In genomic region chr1:47948126-47948525, GRCh38 we compare ENCODE assay signal across 16 cellular contexts. TPM values are rescaled to one million over a fixed set of nuclear protein-coding genes. Genes with fewer than 3 reads are reported as not detected.
DNase-seq lines count a peak whose midpoint lies in the region; FAIRE-seq and TF ChIP-seq lines count a peak whose summit lies in the region.
"Had no signal": no experiment of that assay in that cellular context is flagged by ENCODE, and none has a peak within 500 bp of the region (broad histone marks: within the 10 kb centered on the region; RNA-seq: fewer than 3 reads in every experiment).

No MANE protein-coding gene starts in this region.

- no TSS peak for BruUV-seq in A673 (replicated peaks; lab: Mats Ljungman, UMichigan)

- H3K27ac Mint-ChIP-seq in activated CD4-positive, alpha-beta memory T cell treated with anti-CD3 and anti-CD28 coated beads, Interleukin-2, amount 10 ng/mL, durations not matched to agents 7 days and 5 days, result no peak overlapping the region
- H3K27ac Mint-ChIP-seq: effector memory CD8-positive, alpha-beta T cell; T-helper 1 cell treated with Interleukin-12 subunit alpha and Interleukin-12 subunit beta and Interleukin-4 antibody, amounts not matched to agents 30 μg/mL and 1 μg/mL, for 36 hours had no signal

- TF ChIP-seq EP300 in tibial nerve (IDR thresholded peaks at IDR 0.05), result no peak

- peaks cover 11% of the 10 kb centered on the region for H3K27me3 Mint-ChIP-seq in activated CD4-positive, alpha-beta memory T cell treated with anti-CD3 and anti-CD28 coated beads, Interleukin-2, amount 10 ng/mL, durations not matched to agents 7 days and 5 days

- H3K36me3 Mint-ChIP-seq in activated CD4-positive, alpha-beta memory T cell treated with anti-CD3 and anti-CD28 coated beads, Interleukin-2, amount 10 ng/mL, durations not matched to agents 7 days and 5 days (ENCODE audit: low read depth), result no peaks in the 10 kb centered on the region

- no peaks in the 10 kb centered on the region for H3K4me1 Mint-ChIP-seq in activated CD4-positive, alpha-beta memory T cell treated with anti-CD3 and anti-CD28 coated beads, Interleukin-2, amount 10 ng/mL, durations not matched to agents 7 days and 5 days

- no peaks in the 10 kb centered on the region for H3K9me3 Mint-ChIP-seq in activated CD4-positive, alpha-beta memory T cell treated with anti-CD3 and anti-CD28 coated beads, Interleukin-2, amount 10 ng/mL, durations not matched to agents 7 days and 5 days
- H3K9me3 Mint-ChIP-seq: effector memory CD8-positive, alpha-beta T cell; T-helper 1 cell treated with Interleukin-12 subunit alpha and Interleukin-12 subunit beta and Interleukin-4 antibody, amounts not matched to agents 30 μg/mL and 1 μg/mL, for 36 hours had no signal

- CTCF ChIA-PET in A673 (lab: Charles Lee), result interaction anchor here (0.6 kb wide), 1 partner anchor 727 kb away, joined by 3 read pairs; no protein-coding TSS in a partner anchor
- CTCF ChIA-PET in activated CD4-positive, alpha-beta memory T cell treated with anti-CD3 and anti-CD28 coated beads, Interleukin-2, amount 10 ng/mL, durations not matched to agents 7 days and 5 days (lab: Charles Lee), result no interaction called here

- H3K27me3 ChIP-seq in A673 (replicated peaks; ENCODE audit: insufficient read depth, low read depth, low read length, poor library complexity) (peaks cover 25% of the 10 kb centered on the region), bronchial epithelial cell (ENCODE audit: control insufficient read depth, insufficient read depth, low read length) (peaks cover 2% of the 10 kb centered on the region), tibial nerve (no peaks in the 10 kb centered on the region)

- H3K4me3 ChIP-seq in A673 (ENCODE audit: low read depth, low read length, poor library complexity, severe bottlenecking) (no peak overlapping the region), LNCaP clone FGC (ENCODE audit: low read depth, low read length) (no peak overlapping the region), bronchial epithelial cell (ENCODE audit: low read depth, low read length) (no peak overlapping the region), tibial nerve (no peak overlapping the region)

- no peak overlapping the region for H3K4me3 Mint-ChIP-seq in activated CD4-positive, alpha-beta memory T cell treated with anti-CD3 and anti-CD28 coated beads, Interleukin-2, amount 10 ng/mL, durations not matched to agents 7 days and 5 days
- H3K4me3 Mint-ChIP-seq: effector memory CD8-positive, alpha-beta T cell; T-helper 1 cell treated with Interleukin-12 subunit alpha and Interleukin-12 subunit beta and Interleukin-4 antibody, amounts not matched to agents 30 μg/mL and 1 μg/mL, for 36 hours had no signal

- DNase-seq in A673 (ENCODE audit: low spot score) (peak; percentile 12), LNCaP clone FGC (ENCODE audit: low read depth) (no peak), bronchial epithelial cell (ENCODE audit: low read depth) (peak; percentile 31), left kidney (ENCODE audit: low read depth, low spot score) (peak; percentile 72), tibial nerve (ENCODE audit: low spot score in 2 of 2) (no peak), middle frontal gyrus (ENCODE audit: extremely low spot score, low spot score) (no peak)
- no peak for DNase-seq in activated CD4-positive, alpha-beta T cell treated with anti-CD3 and anti-CD28 coated beads, Interleukin-2, amount 50 U/mL, for 4 hours
- DNase-seq in activated CD4-positive, alpha-beta memory T cell treated with anti-CD3 and anti-CD28 coated beads, Interleukin-2, amount 10 ng/mL, durations not matched to agents 7 days and 5 days, result no peak
- DNase-seq: effector memory CD8-positive, alpha-beta T cell; NCI-H774; stimulated activated naive CD4-positive, alpha-beta T cell had no signal

- peak; percentile 38 for TF ChIP-seq CTCF in A673 (conservative IDR thresholded peaks at IDR 0.05; ENCODE audit: low read depth, low read length)
- 0 out of 2 replicates have a peak, but pooled peaks have one; percentile 15 for TF ChIP-seq CTCF in LNCaP clone FGC (IDR thresholded peaks at IDR 0.05; ENCODE audit: control insufficient read depth, extremely low read depth, insufficient read depth)
- peak; percentile 37 for TF ChIP-seq CTCF in bronchial epithelial cell (IDR thresholded peaks at IDR 0.05; ENCODE audit: insufficient read depth, low read length, severe bottlenecking)
- TF ChIP-seq CTCF in tibial nerve (IDR thresholded peaks at IDR 0.05), result no peak

- 79% methylated on average over 5 of the region's 5 CpGs for WGBS in tibial nerve, 2 donors

- H3K36me3 ChIP-seq in A673 (ENCODE audit: insufficient read depth, low read length, poor library complexity, severe bottlenecking) (no peaks in the 10 kb centered on the region), bronchial epithelial cell (ENCODE audit: control insufficient read depth, insufficient read depth, low read length) (no peaks in the 10 kb centered on the region), tibial nerve (no peaks in the 10 kb centered on the region)
- H3K36me3 ChIP-seq: neutrophil had no signal

- H3K4me1 ChIP-seq in A673 (ENCODE audit: insufficient read depth, low read length, poor library complexity, severe bottlenecking) (no peaks in the 10 kb centered on the region), tibial nerve (peaks cover 0 to 59% (median 8%) of the 10 kb centered on the region in 4 donors)

- H3K27ac ChIP-seq in A673 (ENCODE audit: low read depth, low read length, poor library complexity, severe bottlenecking) (no peak overlapping the region), tibial nerve (peak overlapping the region in 1 of 4 donors; percentile 6)
- H3K27ac ChIP-seq: neutrophil had no signal

- intact Hi-C loops in A673 (cut with micrococcal nuclease; ENCODE audit: unreplicated experiment), result loop anchor here (5.0 kb wide), 1 partner anchor 254 kb away; no protein-coding TSS in a partner anchor

- H3K9me3 ChIP-seq in A673 (ENCODE audit: low read depth, low read length, poor library complexity, severe bottlenecking) (no peaks in the 10 kb centered on the region), tibial nerve (no peaks in the 10 kb centered on the region)
- H3K9me3 ChIP-seq: neutrophil had no signal

- no peak for TF ChIP-seq POLR2A in tibial nerve (IDR thresholded peaks at IDR 0.05)

- no peak for FAIRE-seq in bronchial epithelial cell (lab: Jason Lieb, UNC)
- FAIRE-seq: H54 had no signal

- POLR2A ChIA-PET in A673 (lab: Charles Lee; ENCODE audit: low non-redundant PET), result no interaction called here
- POLR2A ChIA-PET in activated CD4-positive, alpha-beta memory T cell treated with anti-CD3 and anti-CD28 coated beads, Interleukin-2, amount 10 ng/mL, durations not matched to agents 7 days and 5 days (lab: Charles Lee), result no interaction called here

RNA-seq across cellular contexts. Expression of gene TRABD2B, which starts 49.1 kb away (rescaled TPM):
- total RNA-seq in A673 (2021) (not detected in 2 replicates), bronchial epithelial cell (under 0.01 TPM in 2 replicates), tibial nerve (1 to 10 TPM; 1.3 to 4.1 (median 2.3) TPM)
- not detected for total RNA-seq in activated CD4-positive, alpha-beta memory T cell treated with anti-CD3 and anti-CD28 coated beads, Interleukin-2, amount 10 ng/mL, durations not matched to agents 7 days and 5 days
- total RNA-seq: activated CD8-positive, alpha-beta memory T cell treated with anti-CD3 and anti-CD28 coated beads for 36 hours; M059J had no signal

Comparison
In these comparisons a context has a peak if more than half of its experiments do, and no peak if none do; other contexts are left out.
1. DNase-seq: peak in A673 (single experiment), bronchial epithelial cell (single experiment) and left kidney (single experiment); none in LNCaP clone FGC (single experiment), tibial nerve (0 of 2), activated CD4-positive, alpha-beta T cell treated with anti-CD3 and anti-CD28 coated beads, Interleukin-2, amount 50 U/mL, for 4 hours (0 of 2), middle frontal gyrus (single experiment) and activated CD4-positive, alpha-beta memory T cell treated with anti-CD3 and anti-CD28 coated beads, Interleukin-2, amount 10 ng/mL, durations not matched to agents 7 days and 5 days (single experiment).
2. CTCF ChIP-seq: peak in A673 (single experiment), LNCaP clone FGC (single experiment) and bronchial epithelial cell (single experiment); none in tibial nerve (0 of 5).